In genomic region chr1:241485554-241485992, GRCh38 we compare ENCODE assay signal across 1 cellular context.
TF ChIP-seq lines count a peak whose summit lies in the region.

No MANE protein-coding gene starts in this region.

TF ChIP-seq in K562, 482 proteins besides CTCF, POLR2A, EP300 and RAD21 (continued from another document):
- 0 out of 2 replicates have a peak, but pooled peaks have one; percentile 11 for TF ChIP-seq JUN (IDR thresholded peaks at IDR 0.05; ENCODE audit: borderline replicate concordance, low read depth, low read length)
- TF ChIP-seq JUN (CRISPR knock-in tag; IDR thresholded peaks at IDR 0.05; ENCODE audit: borderline replicate concordance), result no peak
- TF ChIP-seq FOXA3 (CRISPR knock-in tag; conservative IDR thresholded peaks at IDR 0.05 in 1 of 2, IDR thresholded peaks at IDR 0.05 in 1 of 2), result peak in 1 of 2 experiments; percentile 80; a peak in 2 of 4 replicates
- no peak for TF ChIP-seq ZNF592 (IDR thresholded peaks at IDR 0.05)
- TF ChIP-seq SP1 (CRISPR knock-in tag; IDR thresholded peaks at IDR 0.05), result peak; percentile 51
- no peak for TF ChIP-seq RBM25 (IDR thresholded peaks at IDR 0.05; ENCODE audit: low read depth, low read length, severe bottlenecking)
- 0 out of 2 replicates have a peak, but pooled peaks have one; percentile 42 for TF ChIP-seq LCOR (CRISPR knock-in tag; IDR thresholded peaks at IDR 0.05)
- TF ChIP-seq HMGXB4 (CRISPR knock-in tag; IDR thresholded peaks at IDR 0.05), result no peak
- TF ChIP-seq LEF1 (IDR thresholded peaks at IDR 0.05), result no peak
- 0 out of 2 replicates have a peak, but pooled peaks have one; percentile 31 for TF ChIP-seq POLR2AphosphoS5 (IDR thresholded peaks at IDR 0.05; ENCODE audit: control insufficient read depth, insufficient read depth, low read depth, low read length)
- no peak for TF ChIP-seq CHD2 (IDR thresholded peaks at IDR 0.05; ENCODE audit: low read depth, low read length)
- TF ChIP-seq GATA2 (CRISPR knock-in tag; IDR thresholded peaks at IDR 0.05), result peak; percentile 48
- peak; percentile 69; the same call in 1 of the 2 replicates for TF ChIP-seq JUND (IDR thresholded peaks at IDR 0.05; ENCODE audit: borderline replicate concordance, low read depth, low read length)
- TF ChIP-seq JUND (tag; IDR thresholded peaks at IDR 0.05; ENCODE audit: borderline replicate concordance, low read depth, low read length), result peak; percentile 73; the same call in 1 of the 3 replicates
- no peak for TF ChIP-seq ZFP36 (IDR thresholded peaks at IDR 0.05; ENCODE audit: low read depth, low read length, partially characterized antibody)
- no peak for TF ChIP-seq HDAC8 (tag; IDR thresholded peaks at IDR 0.05)
- TF ChIP-seq FOSL1 (tag; conservative IDR thresholded peaks at IDR 0.05), result peak; percentile 81
